9 cellular contexts compared by ENCODE assay signal in the genomic region with DNA sequence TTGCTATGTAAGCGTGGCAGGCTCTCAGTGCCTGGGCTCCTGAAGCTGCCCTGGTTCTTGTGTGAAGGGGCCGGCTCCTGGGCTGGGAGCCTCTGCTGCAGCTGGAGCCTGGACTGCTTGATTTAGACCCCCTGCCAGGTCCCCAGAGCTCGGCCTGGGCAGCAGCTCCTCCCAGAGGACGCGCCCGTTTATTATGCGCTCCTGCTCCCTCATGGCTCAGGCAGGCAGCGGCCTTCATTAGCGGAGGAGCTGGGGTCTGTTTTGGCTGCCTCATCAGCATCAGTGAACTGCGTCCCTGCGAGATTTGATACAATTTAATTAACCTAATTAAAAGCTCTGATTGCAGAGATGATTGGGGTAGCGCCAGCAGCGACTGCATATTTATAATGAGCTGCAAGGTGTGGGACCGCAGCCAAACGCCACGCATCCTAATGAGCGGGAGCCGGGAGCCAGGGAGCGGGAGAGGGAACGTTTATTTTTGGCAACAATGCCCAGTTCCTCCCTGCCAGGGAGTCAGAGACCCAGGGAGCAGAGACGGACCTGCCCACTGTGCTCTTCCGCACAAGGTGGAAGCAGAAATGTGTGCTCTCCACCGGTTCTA. TPM values are rescaled to one million over a fixed set of nuclear protein-coding genes. Genes with fewer than 3 reads are reported as not detected.
DNase-seq lines count a peak whose midpoint lies in the region; ATAC-seq and TF ChIP-seq lines count a peak whose summit lies in the region.
"Had no signal": no experiment of that assay in that cellular context is flagged by ENCODE, and none has a peak within 500 bp of the region (broad histone marks: within the 10 kb centered on the region; RNA-seq: fewer than 3 reads in every experiment).

No MANE protein-coding gene starts in this region.

- H3K9me3 Mint-ChIP-seq in activated naive CD8-positive, alpha-beta T cell treated with anti-CD3 and anti-CD28 coated beads, Interleukin-2, amount 50 U/mL, for 24 hours, result no peaks in the 10 kb centered on the region
- H3K9me3 Mint-ChIP-seq in naive thymus-derived CD8-positive, alpha-beta T cell, result no peaks in the 10 kb centered on the region

- intact Hi-C loops in left lung (cut with DNase I), result no loop called here

- H3K27me3 Mint-ChIP-seq in activated naive CD8-positive, alpha-beta T cell treated with anti-CD3 and anti-CD28 coated beads, Interleukin-2, amount 50 U/mL, for 24 hours, result peaks cover 1% of the 10 kb centered on the region
- peaks cover 0 to 5% (median 2%) of the 10 kb centered on the region in 5 donors for H3K27me3 Mint-ChIP-seq in naive thymus-derived CD8-positive, alpha-beta T cell

- peaks cover 46 to 87% (median 64%) of the 10 kb centered on the region in 10 experiments for H3K4me1 ChIP-seq in BLaER1 treated with 17β-estradiol and CSF1 and Interleukin-3, amounts not matched to agents 10 nM and 100 nM
- peaks cover 15 to 35% of the 10 kb centered on the region in 2 donors for H3K4me1 ChIP-seq in left lung

- peak overlapping the region; percentile 26 for H3K4me3 Mint-ChIP-seq in activated naive CD8-positive, alpha-beta T cell treated with anti-CD3 and anti-CD28 coated beads, Interleukin-2, amount 50 U/mL, for 24 hours
- H3K4me3 Mint-ChIP-seq in naive thymus-derived CD8-positive, alpha-beta T cell, result no peak overlapping the region

- peaks cover 21 to 37% (median 23%) of the 10 kb centered on the region in 11 experiments for H3K36me3 ChIP-seq in BLaER1 treated with 17β-estradiol and CSF1 and Interleukin-3, amounts not matched to agents 10 nM and 100 nM
- H3K36me3 ChIP-seq in left lung, result peaks cover 0 to 17% of the 10 kb centered on the region in 2 donors

- peaks cover 63% of the 10 kb centered on the region for H3K4me1 Mint-ChIP-seq in activated naive CD8-positive, alpha-beta T cell treated with anti-CD3 and anti-CD28 coated beads, Interleukin-2, amount 50 U/mL, for 24 hours
- H3K4me1 Mint-ChIP-seq in naive thymus-derived CD8-positive, alpha-beta T cell, result peaks cover 7 to 37% (median 25%) of the 10 kb centered on the region in 4 donors

- no peaks in the 10 kb centered on the region for H3K27me3 ChIP-seq in BLaER1 treated with 17β-estradiol and CSF1 and Interleukin-3, amounts not matched to agents 10 nM and 100 nM
- peaks cover 0 to 21% of the 10 kb centered on the region in 2 donors for H3K27me3 ChIP-seq in left lung

- H3K4me2 ChIP-seq in BLaER1 treated with 17β-estradiol and CSF1 and Interleukin-3, amounts not matched to agents 10 nM and 100 nM, result peak overlapping the region; percentile 82 to 97 (median 93)

- peaks cover 0 to 53% (median 20%) of the 10 kb centered on the region in 11 experiments; a peak in 14 of 22 replicates for H4K20me1 ChIP-seq in BLaER1 treated with 17β-estradiol and CSF1 and Interleukin-3, amounts not matched to agents 10 nM and 100 nM

- peak overlapping the region; percentile 88 for H3K27ac Mint-ChIP-seq in activated naive CD8-positive, alpha-beta T cell treated with anti-CD3 and anti-CD28 coated beads, Interleukin-2, amount 50 U/mL, for 24 hours
- H3K27ac Mint-ChIP-seq in naive thymus-derived CD8-positive, alpha-beta T cell, result peak overlapping the region in 1 of 10 donors; percentile 63

- POLR2A ChIA-PET in naive thymus-derived CD8-positive, alpha-beta T cell (lab: Charles Lee), result no interaction called here

- peaks cover 9% of the 10 kb centered on the region for H3K36me3 Mint-ChIP-seq in activated naive CD8-positive, alpha-beta T cell treated with anti-CD3 and anti-CD28 coated beads, Interleukin-2, amount 50 U/mL, for 24 hours (ENCODE audit: low read depth)
- peaks cover 0 to 21% (median 4%) of the 10 kb centered on the region in 3 donors for H3K36me3 Mint-ChIP-seq in naive thymus-derived CD8-positive, alpha-beta T cell

- no peaks in the 10 kb centered on the region for H3K9me3 ChIP-seq in BLaER1 treated with 17β-estradiol and CSF1 and Interleukin-3, amounts not matched to agents 10 nM and 100 nM (replicated peaks in 1 of 11)
- no peaks in the 10 kb centered on the region for H3K9me3 ChIP-seq in left lung

- no peak for ATAC-seq in activated naive CD8-positive, alpha-beta T cell treated with anti-CD3 and anti-CD28 coated beads, Interleukin-2, amount 50 U/mL, for 24 hours
- no peak for ATAC-seq in left lung
- no peak for ATAC-seq in HG03520 (IDR thresholded peaks at IDR 0.05; ENCODE audit: unreplicated experiment)
- ATAC-seq in naive thymus-derived CD8-positive, alpha-beta T cell, result no peak

- H3K9ac ChIP-seq in BLaER1 treated with 17β-estradiol and CSF1 and Interleukin-3, amounts not matched to agents 10 nM and 100 nM, result peak overlapping the region; percentile 40 to 62 (median 55); a peak in 20 of 22 replicates

- no peak for TF ChIP-seq CTCF in left lung (IDR thresholded peaks at IDR 0.05)

- peak overlapping the region in 10 of 11 experiments; percentile 49 to 77 (median 72); a peak in 20 of 22 replicates for H3K27ac ChIP-seq in BLaER1 treated with 17β-estradiol and CSF1 and Interleukin-3, amounts not matched to agents 10 nM and 100 nM
- peak overlapping the region; percentile 16 to 26 for H3K27ac ChIP-seq in left lung

- H3K4me3 ChIP-seq in BLaER1 treated with 17β-estradiol and CSF1 and Interleukin-3, amounts not matched to agents 10 nM and 100 nM, result 0 out of 20 replicates have a peak overlapping the region, but pooled peaks of 1 of the 10 experiments have one; percentile 51
- no peak overlapping the region for H3K4me3 ChIP-seq in left lung
- H3K4me3 ChIP-seq: coronary artery had no signal

- peak; percentile 69 for DNase-seq in NCI-H1105 treated with DMSO at 0.1 percent for 48 hours (lab: John Stamatoyannopoulos, UW)
- no peak for DNase-seq in activated naive CD8-positive, alpha-beta T cell treated with anti-CD3 and anti-CD28 coated beads, Interleukin-2, amount 50 U/mL, for 24 hours
- peak in 1 of 2 donors; percentile 33 for DNase-seq in left lung
- DNase-seq in SW480 (ENCODE audit: low spot score), result no peak
- no peak for DNase-seq in naive thymus-derived CD8-positive, alpha-beta T cell
- no peak for DNase-seq in stimulated activated CD4-positive, alpha-beta T cell treated with anti-CD3 and anti-CD28 coated beads, Interleukin-2, amount 100 ng/mL, for 48 hours

RNA-seq across cellular contexts. Expression of a gene that starts 16.6 kb away (rescaled TPM):
- total RNA-seq in left lung, result 10 to 100 TPM; 24.5 to 33.3 TPM
- 10 to 100 TPM; 14.2 to 17.3 TPM for total RNA-seq in naive thymus-derived CD8-positive, alpha-beta T cell
- 10 to 100 TPM; 16.6 to 21.4 (median 17.4) TPM for polyA plus RNA-seq in naive thymus-derived CD8-positive, alpha-beta T cell

RNA-seq across cellular contexts. Expression of a gene that starts 17.4 kb away (rescaled TPM):
- total RNA-seq in left lung, result not detected
- under 1 TPM; 0.31 to 0.38 TPM for total RNA-seq in naive thymus-derived CD8-positive, alpha-beta T cell
- under 1 TPM in 1 of 3 donors, not detected in 2; 0.08 TPM for polyA plus RNA-seq in naive thymus-derived CD8-positive, alpha-beta T cell

RNA-seq across cellular contexts. Expression of a gene that starts 23.9 kb away (rescaled TPM):
- total RNA-seq in left lung, result 10 to 100 TPM; 17.2 to 34.4 TPM
- total RNA-seq in naive thymus-derived CD8-positive, alpha-beta T cell, result 10 to 100 TPM; 11.0 to 11.4 TPM
- polyA plus RNA-seq in naive thymus-derived CD8-positive, alpha-beta T cell, result 10 to 100 TPM in 1 of 3 donors, 1 to 10 TPM in 2; 4.8 to 12.7 (median 8.1) TPM

RNA-seq across cellular contexts. Expression of a gene that starts 39.4 kb away (rescaled TPM):
- total RNA-seq in left lung, result 10 to 100 TPM; 37.1 to 47.1 TPM
- total RNA-seq in naive thymus-derived CD8-positive, alpha-beta T cell, result 10 to 100 TPM; 67.0 to 72.0 TPM
- polyA plus RNA-seq in naive thymus-derived CD8-positive, alpha-beta T cell, result 100 to 1,000 TPM in 1 of 3 donors, 10 to 100 TPM in 2; 97.4 to 101 (median 98.1) TPM
